1 cellular context compared by ENCODE assay signal in genomic region chr13:50026788-50027473, GRCh38.
TF ChIP-seq lines count a peak whose summit lies in the region.

No MANE protein-coding gene starts in this region.

TF ChIP-seq in GM12878, 131 proteins besides CTCF, POLR2A, EP300 and RAD21 (continued from another document):
- TF ChIP-seq BCLAF1 (IDR thresholded peaks at IDR 0.05) (no peak), USF1 (IDR thresholded peaks at IDR 0.05; ENCODE audit: borderline replicate concordance, extremely low read length, insufficient read depth, low read depth, low read length) (no peak), ETV6 (conservative IDR thresholded peaks at IDR 0.05 in 1 of 2, IDR thresholded peaks at IDR 0.05 in 1 of 2; ENCODE audit: borderline replicate concordance in 1 of 2, low read depth in 1 of 2) (peak in 1 of 2 experiments; percentile 85; a peak in 1 of 4 replicates), EZH2 (IDR thresholded peaks at IDR 0.05; ENCODE audit: borderline replicate concordance, control insufficient read depth, low read depth, low read length) (no peak), CHD4 (IDR thresholded peaks at IDR 0.05) (no peak), RUNX3 (IDR thresholded peaks at IDR 0.05; ENCODE audit: low read length) (peak; percentile 93), ZNF622 (IDR thresholded peaks at IDR 0.05) (no peak), IRF3 (IDR thresholded peaks at IDR 0.05) (no peak), SMC3 (IDR thresholded peaks at IDR 0.05; ENCODE audit: borderline replicate concordance, low read length) (peak; percentile 6; the same call in 1 of the 2 replicates), ZNF24 (IDR thresholded peaks at IDR 0.05) (0 out of 2 replicates have a peak, but pooled peaks have one; percentile 14)
TF ChIP-seq in GM12878: peak in this region for 44.
